14 cellular contexts compared by ENCODE assay signal in the genomic region with DNA sequence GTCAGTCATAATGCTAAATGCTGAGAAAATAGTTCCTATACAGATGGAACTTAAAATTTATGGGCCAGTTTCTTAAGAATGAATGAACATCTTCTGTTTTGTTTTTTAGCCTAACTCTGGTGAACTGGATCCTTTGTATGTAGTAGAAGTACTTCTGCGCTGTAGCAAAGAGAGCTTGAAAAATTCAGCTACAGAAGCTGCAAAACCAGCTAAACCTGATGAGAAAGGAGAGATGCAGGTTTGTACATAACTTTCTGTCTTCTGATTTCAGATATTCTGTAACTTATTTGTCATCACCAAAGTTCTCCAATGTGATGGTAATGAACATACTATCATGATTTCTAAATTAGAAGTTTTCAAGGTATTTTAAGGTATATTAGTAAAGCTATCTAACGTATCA.
DNase-seq lines count a peak whose midpoint lies in the region; TF ChIP-seq lines count a peak whose summit lies in the region.
"Had no signal": no experiment of that assay in that cellular context is flagged by ENCODE, and none has a peak within 500 bp of the region (broad histone marks: within the 10 kb centered on the region; RNA-seq: fewer than 3 reads in every experiment).

No MANE protein-coding gene starts in this region.

- CTCF ChIA-PET in Calu3 (lab: Charles Lee): interaction anchor here (0.8 kb wide), 1 partner anchor 14 kb away, joined by 3 read pairs; no protein-coding TSS in a partner anchor

- H3K27me3 Mint-ChIP-seq in Calu3 (ENCODE audit: unreplicated experiment) (no peaks in the 10 kb centered on the region), mesothelial cell of epicardium (ENCODE audit: low read depth) (no peaks in the 10 kb centered on the region)
- H3K27me3 Mint-ChIP-seq: CD4-positive, alpha-beta memory T cell; IgD-negative memory B cell had no signal

- peaks cover 2% of the 10 kb centered on the region for H3K9me3 ChIP-seq in MG63
- H3K9me3 ChIP-seq: BE2C had no signal

- H3K27me3 ChIP-seq in MG63: no peaks in the 10 kb centered on the region
- H3K27me3 ChIP-seq: BE2C had no signal

- H3K4me3 ChIP-seq in LNCaP clone FGC (ENCODE audit: low read depth, low read length) (no peak overlapping the region), epithelial cell of esophagus (ENCODE audit: low read length) (no peak overlapping the region), MG63 (no peak overlapping the region)
- H3K4me3 ChIP-seq: GM23248 had no signal

- H3K9me3 Mint-ChIP-seq in Calu3 (ENCODE audit: low read depth, unreplicated experiment) (peaks cover 3% of the 10 kb centered on the region), mesothelial cell of epicardium (peaks cover 14% of the 10 kb centered on the region)

- DNase-seq in Calu3 (peak; percentile 22), LNCaP clone FGC (ENCODE audit: low read depth) (peak; percentile 76), epithelial cell of esophagus (ENCODE audit: low read depth) (peak; percentile 75), mesothelial cell of epicardium (ENCODE audit: low spot score in 2 of 2, unreplicated experiment in 2 of 2) (no peak), NCI-H1436 (lab: John Stamatoyannopoulos, UW) (no peak), MG63 (no peak), NCI-H1694 treated with DMSO at 0.1 percent for 48 hours (lab: John Stamatoyannopoulos, UW) (no peak)
- no peak for DNase-seq in activated CD4-positive, alpha-beta T cell treated with anti-CD3 and anti-CD28 coated beads for 4 hours
- DNase-seq: BE2C; CD4-positive, alpha-beta memory T cell; DMS53; GM23248; H7 had no signal

- peak overlapping the region; percentile 44 for H3K27ac Mint-ChIP-seq in Calu3 (ENCODE audit: unreplicated experiment)
- H3K27ac Mint-ChIP-seq in mesothelial cell of epicardium: peak overlapping the region; percentile 71
- H3K27ac Mint-ChIP-seq: CD4-positive, alpha-beta memory T cell; IgD-negative memory B cell had no signal

- no TSS peak for BruUV-seq in Calu3 (replicated peaks; lab: Mats Ljungman, UMichigan)

- peaks cover 69% of the 10 kb centered on the region for H3K36me3 ChIP-seq in MG63

- H3K36me3 Mint-ChIP-seq in Calu3 (ENCODE audit: insufficient read depth, unreplicated experiment) (peaks cover 33% of the 10 kb centered on the region), mesothelial cell of epicardium (peaks cover 41% of the 10 kb centered on the region)

- H3K4me1 Mint-ChIP-seq in Calu3 (ENCODE audit: low read depth, unreplicated experiment): peaks cover 33% of the 10 kb centered on the region
- peaks cover 30% of the 10 kb centered on the region for H3K4me1 Mint-ChIP-seq in mesothelial cell of epicardium

- TF ChIP-seq CTCF in Calu3 (IDR thresholded peaks at IDR 0.05; ENCODE audit: unreplicated experiment) (no peak), LNCaP clone FGC (IDR thresholded peaks at IDR 0.05; ENCODE audit: control insufficient read depth, extremely low read depth, insufficient read depth) (no peak), epithelial cell of esophagus (IDR thresholded peaks at IDR 0.05; ENCODE audit: insufficient read depth, low read depth, low read length, missing control alignments) (no peak), mesothelial cell of epicardium (IDR thresholded peaks at IDR 0.05; ENCODE audit: unreplicated experiment) (no peak)

- intact Hi-C loops in Calu3 (cut with micrococcal nuclease; ENCODE audit: unreplicated experiment): no loop called here

- no peak overlapping the region for H3K4me3 Mint-ChIP-seq in Calu3 (ENCODE audit: low read depth, unreplicated experiment)
- no peak overlapping the region for H3K4me3 Mint-ChIP-seq in mesothelial cell of epicardium
- H3K4me3 Mint-ChIP-seq: CD4-positive, alpha-beta memory T cell; IgD-negative memory B cell had no signal

Comparison
In these comparisons a context has a peak if more than half of its experiments do, and no peak if none do; other contexts are left out.
1. DNase-seq: peak in Calu3 (single experiment), LNCaP clone FGC (single experiment) and epithelial cell of esophagus (single experiment); none in mesothelial cell of epicardium (0 of 2), NCI-H1436 (single experiment), MG63 (single experiment), activated CD4-positive, alpha-beta T cell treated with anti-CD3 and anti-CD28 coated beads for 4 hours (0 of 2) and NCI-H1694 treated with DMSO at 0.1 percent for 48 hours (single experiment).